In genomic region chr6:132530293-132530974, GRCh38 we compare ENCODE assay signal across 8 cellular contexts. TPM values are rescaled to one million over a fixed set of nuclear protein-coding genes. Genes with fewer than 3 reads are reported as not detected.
DNase-seq lines count a peak whose midpoint lies in the region; ATAC-seq and TF ChIP-seq lines count a peak whose summit lies in the region.

No MANE protein-coding gene starts in this region.

- H3K27me3 ChIP-seq in neutrophil, result no peaks in the 10 kb centered on the region
- H3K27me3 ChIP-seq in thoracic aorta (replicated peaks; ENCODE audit: insufficient read depth), result no peaks in the 10 kb centered on the region

- ATAC-seq in GM21360 (IDR thresholded peaks at IDR 0.05; ENCODE audit: unreplicated experiment), result peak; percentile 86
- peak; percentile 63 for ATAC-seq in thoracic aorta (ENCODE audit: insufficient number of reproducible peaks, low FRiP score, low read depth)

- DNase-seq in COLO668 (lab: John Stamatoyannopoulos, UW; ENCODE audit: unreplicated experiment), result peak; percentile 46
- DNase-seq in HUDEP-2 (lab: John Stamatoyannopoulos, UW; ENCODE audit: unreplicated experiment in 76 of 76), result peak in 56 of 76 experiments; percentile 4 to 75 (median 51)
- peak; percentile 82 for DNase-seq in OCI-LY7 (ENCODE audit: low spot score)
- DNase-seq in activated T-cell treated with anti-CD3 and anti-CD28 coated beads, Interleukin-2, amount 50 U/mL, for 48 hours, result peak; percentile 55 to 59
- DNase-seq in fibroblast of peridontal ligament (ENCODE audit: extremely low read depth), result peak; percentile 72
- no peak for DNase-seq in thoracic aorta (ENCODE audit: low spot score)

- POLR2A ChIA-PET in OCI-LY7 (lab: Charles Lee), result interaction anchor here (0.6 to 1.2 kb wide), 3 partner anchors 21 to 251 kb away, joined by 3 to 5 read pairs (median 3); no protein-coding TSS in a partner anchor

- H3K9me3 ChIP-seq in OCI-LY7 (ENCODE audit: low read length) (peaks cover 13% of the 10 kb centered on the region; the same call in 1 of the 2 replicates), neutrophil (no peaks in the 10 kb centered on the region), thoracic aorta (no peaks in the 10 kb centered on the region)

- no peaks in the 10 kb centered on the region for H3K79me2 ChIP-seq in OCI-LY7 (ENCODE audit: insufficient read depth, low read depth, low read length)

- CTCF ChIA-PET in OCI-LY7 (lab: Charles Lee; ENCODE audit: unreplicated experiment), result interaction anchor here (0.6 kb wide), 1 partner anchor 295 kb away, joined by 3 read pairs; no protein-coding TSS in a partner anchor

- no TSS peak for BruUV-seq in OCI-LY7 (replicated peaks; lab: Mats Ljungman, UMichigan)

- no peaks in the 10 kb centered on the region for H3K36me3 ChIP-seq in OCI-LY7 (ENCODE audit: insufficient read depth, low read length)
- H3K36me3 ChIP-seq in neutrophil, result no peaks in the 10 kb centered on the region
- H3K36me3 ChIP-seq in thoracic aorta, result no peaks in the 10 kb centered on the region

- no peaks in the 10 kb centered on the region for H4K20me1 ChIP-seq in OCI-LY7 (ENCODE audit: insufficient read depth, low read length)

- H3K4me2 ChIP-seq in OCI-LY7 (ENCODE audit: low read length), result peak overlapping the region; percentile 79

- H3K27ac ChIP-seq in OCI-LY7 (ENCODE audit: low read depth, low read length, poor library complexity, severe bottlenecking), result no peak overlapping the region
- no peak overlapping the region for H3K27ac ChIP-seq in neutrophil
- H3K27ac ChIP-seq in thoracic aorta, result no peak overlapping the region

- peaks cover 7% of the 10 kb centered on the region for H3K4me1 ChIP-seq in OCI-LY7 (ENCODE audit: insufficient read depth, low read length, poor library complexity, severe bottlenecking)
- H3K4me1 ChIP-seq in neutrophil (ENCODE audit: control insufficient read depth in 1 of 2, insufficient read depth in 1 of 2, low read depth in 1 of 2, low read length in 1 of 2), result peaks cover 0 to 4% of the 10 kb centered on the region in 2 experiments
- no peaks in the 10 kb centered on the region for H3K4me1 ChIP-seq in thoracic aorta (ENCODE audit: control insufficient read depth in 1 of 2, low read depth in 2 of 2)

- intact Hi-C loops in OCI-LY7 (cut with micrococcal nuclease; ENCODE audit: unreplicated experiment), result loop anchor here (1.0 to 5.0 kb wide), 5 partner anchors 138 to 1022 kb away; no protein-coding TSS in a partner anchor

- TF ChIP-seq CTCF in OCI-LY7 (conservative IDR thresholded peaks at IDR 0.05; ENCODE audit: low read length) (peak; percentile 87), neutrophil (IDR thresholded peaks at IDR 0.05) (peak; percentile 78), thoracic aorta (IDR thresholded peaks at IDR 0.05) (peak; percentile 88)

- no peaks in the 10 kb centered on the region for H3K9me2 ChIP-seq in OCI-LY7 (ENCODE audit: insufficient read depth, low read length)

- H2AFZ ChIP-seq in OCI-LY7 (ENCODE audit: low read length), result peak overlapping the region; percentile 96

- peak overlapping the region; percentile 63 for H3K4me3 ChIP-seq in OCI-LY7 (ENCODE audit: low read depth, low read length, poor library complexity, severe bottlenecking)
- H3K4me3 ChIP-seq in neutrophil (ENCODE audit: low read depth in 1 of 2, low read length in 1 of 2), result no peak overlapping the region
- H3K4me3 ChIP-seq in thoracic aorta, result peak overlapping the region; percentile 62

RNA-seq across cellular contexts. Expression of gene TAAR9, which starts 7.6 kb away (rescaled TPM):
- not detected in 2 replicates for total RNA-seq in OCI-LY7 (2014; rRNA removed; shearing (Covaris generic))
- total RNA-seq in OCI-LY7 (2022), result not detected in 2 replicates
- total RNA-seq in thoracic aorta, result not detected

RNA-seq across cellular contexts. Expression of gene STX7, which starts 17.5 kb away (rescaled TPM):
- total RNA-seq in OCI-LY7 (2014; rRNA removed; shearing (Covaris generic)), result 66.5 and 88.8 TPM in 2 replicates
- total RNA-seq in OCI-LY7 (2022) (164 and 178 TPM in 2 replicates), thoracic aorta (10 to 100 TPM; 46.2 to 64.0 TPM)

RNA-seq across cellular contexts. Expression of gene TAAR8, which starts 22.0 kb away (rescaled TPM):
- not detected in 2 replicates for total RNA-seq in OCI-LY7 (2014; rRNA removed; shearing (Covaris generic))
- not detected in 2 replicates for total RNA-seq in OCI-LY7 (2022)
- total RNA-seq in thoracic aorta, result not detected

RNA-seq across cellular contexts. Expression of gene TAAR6, which starts 39.7 kb away (rescaled TPM):
- total RNA-seq in OCI-LY7 (2014; rRNA removed; shearing (Covaris generic)), result not detected in 2 replicates
- total RNA-seq in OCI-LY7 (2022) (not detected in 2 replicates), thoracic aorta (not detected)

RNA-seq across cellular contexts. Expression of gene TAAR5, which starts 59.1 kb away (rescaled TPM):
- not detected in 2 replicates for total RNA-seq in OCI-LY7 (2014; rRNA removed; shearing (Covaris generic))
- total RNA-seq in OCI-LY7 (2022), result not detected in 2 replicates
- total RNA-seq in thoracic aorta, result not detected

Comparison
In these comparisons a context has a peak if more than half of its experiments do, and no peak if none do; other contexts are left out.
1. H3K4me3 ChIP-seq: peak in OCI-LY7 (single experiment) and thoracic aorta (single experiment); none in neutrophil (0 of 2).
2. Peak in every context shown above with its lines, with median percentiles within 50 percentile points of each other: CTCF ChIP-seq.